ENCODE assay signal across 19 cellular contexts in the genomic region with DNA sequence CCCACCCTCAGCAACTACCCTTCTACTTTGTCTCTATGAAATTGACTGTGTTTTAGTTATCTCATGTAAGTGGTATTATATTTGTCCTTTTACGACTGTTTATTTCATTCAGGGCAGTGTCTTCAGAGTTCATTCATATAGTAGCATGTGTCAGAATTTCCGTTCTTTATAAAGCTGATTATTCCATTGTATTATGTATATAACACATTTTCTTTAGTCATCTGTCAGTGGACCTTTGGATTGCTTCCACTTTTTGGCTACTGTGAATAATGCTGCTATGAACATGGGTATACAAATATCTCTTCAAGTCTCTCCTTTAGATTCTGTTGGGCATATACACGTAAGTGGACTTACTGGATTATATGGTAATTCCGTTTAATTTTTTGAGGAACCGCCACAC. TPM values are rescaled to one million over a fixed set of nuclear protein-coding genes. Genes with fewer than 3 reads are reported as not detected.
DNase-seq lines count a peak whose midpoint lies in the region; ATAC-seq, FAIRE-seq and TF ChIP-seq lines count a peak whose summit lies in the region.
"Had no signal": no experiment of that assay in that cellular context is flagged by ENCODE, and none has a peak within 500 bp of the region (broad histone marks: within the 10 kb centered on the region; RNA-seq: fewer than 3 reads in every experiment).

No MANE protein-coding gene starts in this region.

- H2BK120ac ChIP-seq in IMR-90 (ENCODE audit: low read depth, low read length): no peak overlapping the region

- no peak overlapping the region for H2BK20ac ChIP-seq in IMR-90 (ENCODE audit: low read depth, low read length)

- H3K18ac ChIP-seq in IMR-90 (ENCODE audit: low read depth, low read length): no peak overlapping the region

- CTCF ChIA-PET in A549 (lab: Yijun Ruan, JAX) (interaction anchor here (1.2 to 2.8 kb wide), 2 partner anchors 87 to 365 kb away, joined by 3 to 5 read pairs; no protein-coding TSS in a partner anchor), IMR-90 (lab: Yijun Ruan, JAX) (interaction anchor here (0.7 kb wide), 1 partner anchor 249 kb away, joined by 4 read pairs; no protein-coding TSS in a partner anchor)

- peaks cover 49% of the 10 kb centered on the region for H3K36me3 ChIP-seq in IMR-90 (ENCODE audit: control insufficient read depth, insufficient read depth, low read length)
- H3K36me3 ChIP-seq in osteoblast (ENCODE audit: insufficient read depth, low read length): peaks cover 79% of the 10 kb centered on the region
- peaks cover 28 to 97% (median 40%) of the 10 kb centered on the region in 4 donors for H3K36me3 ChIP-seq in sigmoid colon

- H2AFZ ChIP-seq in IMR-90 (replicated peaks; ENCODE audit: low read length, poor library complexity): no peak overlapping the region
- H2AFZ ChIP-seq in osteoblast (ENCODE audit: low read length): no peak overlapping the region

- ATAC-seq in A549: no peak
- ATAC-seq in IMR-90 (ENCODE audit: low read depth): no peak
- ATAC-seq: CD8-positive, alpha-beta T cell had no signal

- no peak overlapping the region for H2AK9ac ChIP-seq in IMR-90 (replicated peaks; ENCODE audit: low read depth, low read length, poor library complexity)

- H3K4me3 ChIP-seq in A549 (no peak overlapping the region), IMR-90 (ENCODE audit: insufficient read depth, low read depth, low read length) (no peak overlapping the region), osteoblast (ENCODE audit: insufficient read depth, low read length) (no peak overlapping the region), sigmoid colon (no peak overlapping the region)

- H3K27ac ChIP-seq in A549 (no peak overlapping the region), IMR-90 (ENCODE audit: insufficient read depth, low read length) (no peak overlapping the region), osteoblast (ENCODE audit: low read depth, low read length) (no peak overlapping the region), sigmoid colon (no peak overlapping the region)
- H3K27ac ChIP-seq: C4-2B had no signal

- 92% methylated on average over 5 of the region's 5 CpGs for WGBS in A549 (ENCODE audit: missing lambda C conversion rate)
- no CpG with 5 or more reads among the region's 5 CpGs for WGBS in IMR-90 (ENCODE audit: extremely low coverage in 2 of 2, insufficient read length in 1 of 2), 2 experiments
- WGBS in sigmoid colon, 2 donors: 84 to 93% methylated on average over 5 of the region's 5 CpGs

- no peaks in the 10 kb centered on the region for H3K27me3 ChIP-seq in IMR-90 (ENCODE audit: control insufficient read depth, insufficient read depth, low read length)
- H3K27me3 ChIP-seq in osteoblast (ENCODE audit: insufficient read depth, low read length): no peaks in the 10 kb centered on the region
- no peaks in the 10 kb centered on the region for H3K27me3 ChIP-seq in sigmoid colon
- H3K27me3 ChIP-seq: BE2C had no signal

- no peak overlapping the region for H3K56ac ChIP-seq in IMR-90 (ENCODE audit: extremely low read depth, insufficient read depth, low read length)

- peaks cover 25% of the 10 kb centered on the region for H3K79me2 ChIP-seq in osteoblast (ENCODE audit: insufficient read depth, low read length)

- H3K9me3 ChIP-seq in A549 (no peaks in the 10 kb centered on the region), IMR-90 (ENCODE audit: control insufficient read depth, insufficient read depth, low read length) (no peaks in the 10 kb centered on the region), osteoblast (ENCODE audit: low read depth, low read length) (no peaks in the 10 kb centered on the region), sigmoid colon (no peaks in the 10 kb centered on the region)
- H3K9me3 ChIP-seq: BE2C had no signal

- dilution Hi-C loops in IMR-90 (cut with HindIII; ENCODE audit: low sequenced_read_pairs, unreplicated experiment): no loop called here

- H4K20me1 ChIP-seq in IMR-90 (ENCODE audit: insufficient read depth, low read length) (no peaks in the 10 kb centered on the region), osteoblast (ENCODE audit: insufficient read depth, low read length) (no peaks in the 10 kb centered on the region)

- no peak for TF ChIP-seq RAD21 in A549 (conservative IDR thresholded peaks at IDR 0.05 in 1 of 2, IDR thresholded peaks at IDR 0.05 in 1 of 2)
- TF ChIP-seq RAD21 in IMR-90 (IDR thresholded peaks at IDR 0.05; ENCODE audit: low read length): no peak

- no TSS peak for BruUV-seq in IMR-90 (replicated peaks; lab: Mats Ljungman, UMichigan)

- H4K91ac ChIP-seq in IMR-90 (ENCODE audit: insufficient read depth, low read depth, low read length): no peak overlapping the region

- no peaks in the 10 kb centered on the region for H3K9me1 ChIP-seq in IMR-90 (ENCODE audit: insufficient read depth, low read length)

- POLR2A ChIA-PET in A549 (lab: Yijun Ruan, JAX): no interaction called here
- POLR2A ChIA-PET in IMR-90 (lab: Charles Lee; ENCODE audit: unreplicated experiment): no interaction called here

- intact Hi-C loops in IMR-90 (cut with micrococcal nuclease): loop anchor here (5.0 kb wide), 1 partner anchor 35 kb away; no protein-coding TSS in a partner anchor
- intact Hi-C loops in sigmoid colon (cut with DNase I): loop anchor here (5.0 kb wide), 1 partner anchor 35 kb away; no protein-coding TSS in a partner anchor

- H4K5ac ChIP-seq in IMR-90 (ENCODE audit: low read depth, low read length): no peak overlapping the region

- H2AK5ac ChIP-seq in IMR-90 (ENCODE audit: low read depth, low read length): no peak overlapping the region

- H2BK5ac ChIP-seq in IMR-90 (ENCODE audit: low read depth, low read length, poor library complexity, severe bottlenecking): peak overlapping the region; percentile 48

- H4K8ac ChIP-seq in IMR-90 (ENCODE audit: low read depth in 2 of 2, low read length in 2 of 2): no peak overlapping the region; a peak in 1 of 4 replicates

- TF ChIP-seq CTCF in A549 (IDR thresholded peaks at IDR 0.05): no peak
- TF ChIP-seq CTCF in IMR-90 (conservative IDR thresholded peaks at IDR 0.05; ENCODE audit: low read depth, low read length): no peak
- no peak for TF ChIP-seq CTCF in osteoblast (IDR thresholded peaks at IDR 0.05; ENCODE audit: extremely low read depth, low read depth, low read length)
- no peak for TF ChIP-seq CTCF in sigmoid colon (IDR thresholded peaks at IDR 0.05)

- H3K9ac ChIP-seq in IMR-90 (ENCODE audit: low read depth, low read length): no peak overlapping the region

- H3K23ac ChIP-seq in IMR-90 (ENCODE audit: low read depth, low read length): no peak overlapping the region

- H2BK15ac ChIP-seq in IMR-90 (ENCODE audit: low read depth, low read length): no peak overlapping the region

- in situ Hi-C loops in IMR-90 (cut with MboI; ENCODE audit: low sequenced_read_pairs): loop anchor here (25.0 kb wide), 1 partner anchor 885 kb away; the partner anchor contains the start of gene OGA

- DNase-seq in A549 (ENCODE audit: low read depth in 1 of 2, low spot score in 1 of 2) (no peak), IMR-90 (no peak), dermis microvascular lymphatic vessel endothelial cell (ENCODE audit: low read depth in 2 of 2) (peak; percentile 9 to 82), osteoblast (ENCODE audit: insufficient read length, low spot score, missing footprints) (peak; percentile 66), HuH-7.5 (ENCODE audit: low spot score) (no peak), sigmoid colon (no peak), midbrain (lab: John Stamatoyannopoulos, UW) (no peak)
- DNase-seq: BE2C; CD8-positive, alpha-beta T cell; COR-L47; DMS153; DMS79 treated with DMSO at 0.1 percent for 48 hours; EL; GOT3; H9 had no signal

- TF ChIP-seq POLR2A in A549 (IDR thresholded peaks at IDR 0.05; ENCODE audit: low read length): no peak
- TF ChIP-seq POLR2A in IMR-90 (IDR thresholded peaks at IDR 0.05; ENCODE audit: low read depth, low read length): no peak
- TF ChIP-seq POLR2A in sigmoid colon (IDR thresholded peaks at IDR 0.05): no peak

- no peak overlapping the region for H3K4ac ChIP-seq in IMR-90 (ENCODE audit: low read depth, low read length)

- H3K14ac ChIP-seq in IMR-90 (replicated peaks; ENCODE audit: low read depth, low read length): no peak overlapping the region

- TF ChIP-seq EP300 in A549 (IDR thresholded peaks at IDR 0.05): no peak
- no peak for TF ChIP-seq EP300 in sigmoid colon (IDR thresholded peaks at IDR 0.05)

- H3K4me1 ChIP-seq in A549 (peaks cover 7% of the 10 kb centered on the region; the same call in 2 of the 3 replicates), IMR-90 (ENCODE audit: control insufficient read depth, insufficient read depth, low read length) (peaks cover 5% of the 10 kb centered on the region), osteoblast (ENCODE audit: insufficient read depth, low read length) (no peaks in the 10 kb centered on the region), sigmoid colon (no peaks in the 10 kb centered on the region)
- H3K4me1 ChIP-seq: BE2C had no signal

- H3K79me1 ChIP-seq in IMR-90 (ENCODE audit: low read depth in 1 of 2, low read length in 2 of 2): peaks cover 25 to 41% of the 10 kb centered on the region in 2 experiments

- H3K4me2 ChIP-seq in A549: no peak overlapping the region
- H3K4me2 ChIP-seq in IMR-90 (ENCODE audit: low read depth, low read length): no peak overlapping the region
- no peak overlapping the region for H3K4me2 ChIP-seq in osteoblast (ENCODE audit: insufficient read depth, low read length)

- peak; percentile 39 for FAIRE-seq in A549 (lab: Jason Lieb, UNC)
- FAIRE-seq: A204.1, D721Med, GM12892 had no signal

RNA-seq across cellular contexts. Expression of gene SLF2, which starts 14.5 kb away (rescaled TPM):
- polyA plus RNA-seq in A549 (2011; rRNA removed): 12.4 and 16.6 TPM in 2 replicates
- polyA plus RNA-seq in A549 (2012; cell fraction: cytosol; rRNA removed): 5.2 and 5.8 TPM in 2 replicates
- polyA plus RNA-seq in A549 (2012; cell fraction: nucleus; rRNA removed): 5.9 and 9.4 TPM in 2 replicates
- 12.3 to 13.6 TPM (median 13.0 TPM) in 3 replicates for polyA plus RNA-seq in A549 (2017; fragmentation: RNase III; extraction: RNeasy Plus Mini Kit Qiagen cat#74134 plus additional on column Dnase treatment)
- polyA minus RNA-seq in A549 (2011; rRNA and poly(A)+ RNA removed): 10.4 and 12.0 TPM in 2 replicates
- 21.7 and 28.1 TPM in 2 replicates for total RNA-seq in IMR-90 (2012; rRNA removed)
- polyA plus RNA-seq in IMR-90 (2012; rRNA removed): 5.7 and 8.5 TPM in 2 replicates
- 1.8 and 1.9 TPM in 2 replicates for polyA plus RNA-seq in IMR-90 (2012; cell fraction: cytosol; rRNA removed)
- 7.5 and 25.7 TPM in 2 replicates for polyA plus RNA-seq in IMR-90 (2012; cell fraction: nucleus; rRNA removed; ENCODE audit: low replicate concordance)
- 17.1 and 22.8 TPM in 2 replicates for total RNA-seq in dermis microvascular lymphatic vessel endothelial cell
- total RNA-seq in osteoblast: 39.1 and 43.0 TPM in 2 replicates
- total RNA-seq in sigmoid colon: 10 to 100 TPM; 31.8 to 49.9 (median 38.7) TPM
- 10 to 100 TPM in 1 of 3 donors, 1 to 10 TPM in 2; 3.2 to 12.1 (median 4.2) TPM for polyA plus RNA-seq in sigmoid colon

RNA-seq across cellular contexts. Expression of gene SEMA4G, which starts 42.0 kb away (rescaled TPM):
- polyA plus RNA-seq in A549 (2011; rRNA removed) (17.4 and 31.1 TPM in 2 replicates), A549 (2017; fragmentation: RNase III; extraction: RNeasy Plus Mini Kit Qiagen cat#74134 plus additional on column Dnase treatment) (10.2 to 13.5 TPM (median 13.3 TPM) in 3 replicates), IMR-90 (2012; rRNA removed) (8.0 and 8.7 TPM in 2 replicates), sigmoid colon (10 to 100 TPM; 33.1 to 65.8 (median 41.4) TPM)
- 10.7 and 14.0 TPM in 2 replicates for polyA plus RNA-seq in A549 (2012; cell fraction: cytosol; rRNA removed)
- polyA plus RNA-seq in A549 (2012; cell fraction: nucleus; rRNA removed): 22.3 and 28.5 TPM in 2 replicates
- 27.1 and 33.0 TPM in 2 replicates for polyA minus RNA-seq in A549 (2011; rRNA and poly(A)+ RNA removed)
- total RNA-seq in IMR-90 (2012; rRNA removed) (0.56 and 0.90 TPM in 2 replicates), dermis microvascular lymphatic vessel endothelial cell (0.77 and 1.5 TPM in 2 replicates), osteoblast (under 0.01 and 0.29 TPM in 2 replicates), sigmoid colon (1 to 10 TPM in 2 of 4 donors, under 1 TPM in 2; 0.49 to 2.2 (median 0.90) TPM)
- 5.4 and 8.3 TPM in 2 replicates for polyA plus RNA-seq in IMR-90 (2012; cell fraction: cytosol; rRNA removed)
- 22.6 and 25.8 TPM in 2 replicates for polyA plus RNA-seq in IMR-90 (2012; cell fraction: nucleus; rRNA removed; ENCODE audit: low replicate concordance)

Comparison
In these comparisons a context has a peak if more than half of its experiments do, and no peak if none do; other contexts are left out.
1. DNase-seq: peak in dermis microvascular lymphatic vessel endothelial cell (2 of 2) and osteoblast (single experiment); none in A549 (0 of 2), IMR-90 (single experiment), HuH-7.5 (single experiment), sigmoid colon (single experiment) and midbrain (single experiment).